In genomic region chr4:104749062-104749461, GRCh38 we compare ENCODE assay signal across 14 cellular contexts.
DNase-seq lines count a peak whose midpoint lies in the region; ATAC-seq, FAIRE-seq and TF ChIP-seq lines count a peak whose summit lies in the region.
"Had no signal": no experiment of that assay in that cellular context is flagged by ENCODE, and none has a peak within 500 bp of the region (broad histone marks: within the 10 kb centered on the region; RNA-seq: fewer than 3 reads in every experiment).

No MANE protein-coding gene starts in this region.

- H3K4me1 ChIP-seq in pancreas: no peaks in the 10 kb centered on the region
- no peaks in the 10 kb centered on the region for H3K4me1 ChIP-seq in tibial nerve
- no peaks in the 10 kb centered on the region for H3K4me1 ChIP-seq in uterus

- H3K36me3 Mint-ChIP-seq in activated naive CD8-positive, alpha-beta T cell treated with anti-CD3 and anti-CD28 coated beads, Interleukin-2, amount 50 U/mL, for 24 hours (ENCODE audit: low read depth): no peaks in the 10 kb centered on the region
- H3K36me3 Mint-ChIP-seq in activated naive CD8-positive, alpha-beta T cell treated with anti-CD3 and anti-CD28 coated beads for 36 hours: peaks cover 2% of the 10 kb centered on the region
- H3K36me3 Mint-ChIP-seq: activated naive CD8-positive, alpha-beta T cell had no signal

- no peak for DNase-seq in activated naive CD8-positive, alpha-beta T cell treated with anti-CD3 and anti-CD28 coated beads, Interleukin-2, amount 50 U/mL, for 24 hours
- no peak for DNase-seq in activated naive CD8-positive, alpha-beta T cell treated with anti-CD3 and anti-CD28 coated beads for 36 hours
- peak; percentile 38 for DNase-seq in OCI-M1 (lab: John Stamatoyannopoulos, UW)
- DNase-seq in pancreas: no peak
- DNase-seq in CD1c-positive myeloid dendritic cell (ENCODE audit: extremely low spot score): no peak
- no peak for DNase-seq in tibial nerve (ENCODE audit: low spot score in 2 of 2)
- DNase-seq in uterus: no peak
- DNase-seq: DMS79; esophagus squamous epithelium; midbrain; stimulated activated CD4-positive, alpha-beta T cell treated with anti-CD3 and anti-CD28 coated beads, Interleukin-12 subunit alpha, Interleukin-12 subunit beta, amount 100 ng/mL, for 4 hours had no signal

- no peaks in the 10 kb centered on the region for H3K27me3 ChIP-seq in pancreas
- H3K27me3 ChIP-seq in tibial nerve: no peaks in the 10 kb centered on the region
- H3K27me3 ChIP-seq in uterus: no peaks in the 10 kb centered on the region
- H3K27me3 ChIP-seq: esophagus squamous epithelium had no signal

- H3K27ac ChIP-seq in pancreas (no peak overlapping the region), tibial nerve (no peak overlapping the region), uterus (no peak overlapping the region)
- H3K27ac ChIP-seq: esophagus squamous epithelium, KMS-11 had no signal

- H3K9me3 Mint-ChIP-seq in activated naive CD8-positive, alpha-beta T cell treated with anti-CD3 and anti-CD28 coated beads, Interleukin-2, amount 50 U/mL, for 24 hours: no peaks in the 10 kb centered on the region
- no peaks in the 10 kb centered on the region for H3K9me3 Mint-ChIP-seq in activated naive CD8-positive, alpha-beta T cell treated with anti-CD3 and anti-CD28 coated beads for 36 hours

- intact Hi-C loops in pancreas (cut with DNase I) (no loop called here), uterus (cut with DNase I; ENCODE audit: low total_unique reads) (no loop called here)

- TF ChIP-seq POLR2A in tibial nerve (IDR thresholded peaks at IDR 0.05): no peak
- TF ChIP-seq POLR2A in uterus (IDR thresholded peaks at IDR 0.05): no peak

- H3K27ac Mint-ChIP-seq in activated naive CD8-positive, alpha-beta T cell treated with anti-CD3 and anti-CD28 coated beads, Interleukin-2, amount 50 U/mL, for 24 hours: no peak overlapping the region
- H3K27ac Mint-ChIP-seq in activated naive CD8-positive, alpha-beta T cell treated with anti-CD3 and anti-CD28 coated beads for 36 hours: no peak overlapping the region
- H3K27ac Mint-ChIP-seq: activated naive CD8-positive, alpha-beta T cell had no signal

- WGBS in pancreas, 2 donors: 89% methylated on average over 3 of the region's 3 CpGs
- 81 to 87% methylated on average over 3 of the region's 3 CpGs for WGBS in tibial nerve, 2 donors

- H3K4me3 Mint-ChIP-seq in activated naive CD8-positive, alpha-beta T cell treated with anti-CD3 and anti-CD28 coated beads, Interleukin-2, amount 50 U/mL, for 24 hours: no peak overlapping the region
- H3K4me3 Mint-ChIP-seq in activated naive CD8-positive, alpha-beta T cell treated with anti-CD3 and anti-CD28 coated beads for 36 hours: no peak overlapping the region
- H3K4me3 Mint-ChIP-seq: activated naive CD8-positive, alpha-beta T cell had no signal

- TF ChIP-seq CTCF in pancreas (IDR thresholded peaks at IDR 0.05): no peak
- TF ChIP-seq CTCF in tibial nerve (IDR thresholded peaks at IDR 0.05): no peak
- TF ChIP-seq CTCF in uterus (IDR thresholded peaks at IDR 0.05): no peak

- H3K4me1 Mint-ChIP-seq in activated naive CD8-positive, alpha-beta T cell treated with anti-CD3 and anti-CD28 coated beads, Interleukin-2, amount 50 U/mL, for 24 hours: peaks cover 10% of the 10 kb centered on the region
- peaks cover 10% of the 10 kb centered on the region for H3K4me1 Mint-ChIP-seq in activated naive CD8-positive, alpha-beta T cell treated with anti-CD3 and anti-CD28 coated beads for 36 hours

- H3K36me3 ChIP-seq in pancreas (no peaks in the 10 kb centered on the region), tibial nerve (no peaks in the 10 kb centered on the region), uterus (no peaks in the 10 kb centered on the region)
- H3K36me3 ChIP-seq: esophagus squamous epithelium had no signal

- H3K9me3 ChIP-seq in pancreas (no peaks in the 10 kb centered on the region), tibial nerve (no peaks in the 10 kb centered on the region), uterus (no peaks in the 10 kb centered on the region)
- H3K9me3 ChIP-seq: esophagus squamous epithelium had no signal

- peak; percentile 80 for ATAC-seq in activated naive CD8-positive, alpha-beta T cell treated with anti-CD3 and anti-CD28 coated beads, Interleukin-2, amount 50 U/mL, for 24 hours
- peak; percentile 53 for ATAC-seq in HG03064 (IDR thresholded peaks at IDR 0.05; ENCODE audit: low read depth, unreplicated experiment)
- ATAC-seq in pancreas: no peak

- no peak for TF ChIP-seq EP300 in tibial nerve (IDR thresholded peaks at IDR 0.05)

- no peak for FAIRE-seq in pancreas (lab: Jason Lieb, UNC)

- no peak overlapping the region for H3K4me3 ChIP-seq in pancreas
- no peak overlapping the region for H3K4me3 ChIP-seq in tibial nerve
- no peak overlapping the region for H3K4me3 ChIP-seq in uterus
- H3K4me3 ChIP-seq: esophagus squamous epithelium had no signal

- no peaks in the 10 kb centered on the region for H3K27me3 Mint-ChIP-seq in activated naive CD8-positive, alpha-beta T cell treated with anti-CD3 and anti-CD28 coated beads, Interleukin-2, amount 50 U/mL, for 24 hours
- no peaks in the 10 kb centered on the region for H3K27me3 Mint-ChIP-seq in activated naive CD8-positive, alpha-beta T cell treated with anti-CD3 and anti-CD28 coated beads for 36 hours
- H3K27me3 Mint-ChIP-seq: activated naive CD8-positive, alpha-beta T cell had no signal

Comparison
In these comparisons a context has a peak if more than half of its experiments do, and no peak if none do; other contexts are left out.
1. ATAC-seq: peak in activated naive CD8-positive, alpha-beta T cell treated with anti-CD3 and anti-CD28 coated beads, Interleukin-2, amount 50 U/mL, for 24 hours (single experiment) and HG03064 (single experiment); none in pancreas (0 of 4).